8 cellular contexts compared by ENCODE assay signal in the genomic region with DNA sequence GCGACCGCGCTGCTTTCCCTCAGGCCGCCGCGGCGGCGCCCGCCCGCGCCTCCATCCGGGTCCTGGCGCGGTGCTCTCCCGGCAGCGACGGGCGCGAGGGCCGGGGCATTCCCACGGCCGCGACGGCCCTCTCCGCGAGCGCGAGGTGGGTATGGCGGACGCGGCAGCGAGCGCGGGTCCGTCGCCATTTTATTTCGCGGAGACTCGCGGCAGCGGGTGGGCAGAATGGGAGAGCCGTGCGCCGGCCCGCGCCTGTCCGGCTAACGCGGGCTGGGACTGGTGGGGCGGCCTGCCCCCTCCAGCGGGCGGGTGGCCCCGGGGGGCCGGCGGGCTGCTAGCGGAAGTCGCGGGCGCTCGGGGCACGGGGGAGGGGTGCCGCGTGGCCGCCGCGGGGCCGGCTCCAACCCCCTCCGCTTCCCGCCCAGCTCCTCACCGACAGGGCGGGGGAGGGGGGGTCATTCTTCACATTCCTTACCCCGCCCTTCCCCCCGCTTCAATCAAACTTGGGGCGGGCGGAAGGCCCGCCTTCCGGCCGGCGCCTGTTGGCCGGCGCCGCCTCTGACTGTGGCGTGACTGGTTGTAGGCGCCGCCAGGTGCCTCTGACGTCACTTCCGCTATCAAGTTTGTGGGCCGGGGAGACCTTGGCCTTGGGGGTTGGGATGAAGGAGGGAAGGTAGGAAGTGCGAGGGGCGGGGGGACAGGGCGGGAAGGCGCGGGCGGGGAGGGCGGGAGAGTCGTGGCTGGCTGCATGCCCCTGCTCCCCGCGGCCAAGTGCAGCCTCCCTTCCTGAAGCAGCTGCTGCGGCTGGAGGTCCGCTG.
A peak's percentile ranks its signal among the peaks of the same experiment; 100 is the strongest.
DNase-seq lines count a peak whose midpoint lies in the region; ATAC-seq and TF ChIP-seq lines count a peak whose summit lies in the region.

No MANE protein-coding gene starts in this region.

- no peak for TF ChIP-seq CTCF in AG10803 (conservative IDR thresholded peaks at IDR 0.05; ENCODE audit: low read length)

- ATAC-seq in GM19025 (IDR thresholded peaks at IDR 0.05; ENCODE audit: low read depth, unreplicated experiment) (peak; percentile 52), HG03280 (IDR thresholded peaks at IDR 0.05; ENCODE audit: unreplicated experiment) (peak; percentile 60)
- ATAC-seq in central memory CD8-positive, alpha-beta T cell (replicated peaks; ENCODE audit: extremely low read depth, poor library complexity, severe bottlenecking) = peak; percentile 70

- peaks cover 44% of the 10 kb centered on the region for H3K4me1 Mint-ChIP-seq in central memory CD8-positive, alpha-beta T cell

- peak overlapping the region; percentile 87 for H3K4me3 Mint-ChIP-seq in central memory CD8-positive, alpha-beta T cell

- peak overlapping the region; percentile 84 for H3K4me3 ChIP-seq in AG10803 (ENCODE audit: low read length)

- DNase-seq in AG10803 (ENCODE audit: low read depth) (peak; percentile 99), NCI-H345 (lab: John Stamatoyannopoulos, UW) (peak; percentile 97), islet precursor cell (peak; percentile 99)
- peak; percentile 89 for DNase-seq in activated CD4-positive, CD25-positive, alpha-beta regulatory T cell treated with anti-CD3 and anti-CD28 coated beads, Interleukin-2, amount 50 U/mL, for 16 hours (ENCODE audit: low read depth, low spot score)
- DNase-seq in central memory CD8-positive, alpha-beta T cell (ENCODE audit: low spot score in 2 of 2) = peak; percentile 79 to 89
- DNase-seq in stimulated activated CD4-positive, alpha-beta T cell treated with anti-CD3 and anti-CD28 coated beads, Interleukin-12 subunit alpha, Interleukin-12 subunit beta, amount 100 ng/mL, for 4 hours = peak; percentile 91

- peaks cover 16% of the 10 kb centered on the region for H3K36me3 Mint-ChIP-seq in central memory CD8-positive, alpha-beta T cell (ENCODE audit: insufficient read depth)

- H3K27ac Mint-ChIP-seq in central memory CD8-positive, alpha-beta T cell (ENCODE audit: low read depth) = peak overlapping the region; percentile 88

- no peaks in the 10 kb centered on the region for H3K27me3 Mint-ChIP-seq in central memory CD8-positive, alpha-beta T cell

- H3K9me3 Mint-ChIP-seq in central memory CD8-positive, alpha-beta T cell = no peaks in the 10 kb centered on the region

Comparison
In these comparisons a context has a peak if more than half of its experiments do, and no peak if none do; other contexts are left out.
1. Peak in every context shown above with its lines: DNase-seq, ATAC-seq and H3K4me3 ChIP-seq.